In genomic region chr5:91381134-91381773, GRCh38 we compare ENCODE assay signal across 8 cellular contexts. TPM values are rescaled to one million over a fixed set of nuclear protein-coding genes. Genes with fewer than 3 reads are reported as not detected.
DNase-seq lines count a peak whose midpoint lies in the region; ATAC-seq and TF ChIP-seq lines count a peak whose summit lies in the region.

No MANE protein-coding gene starts in this region.

- H3K9me3 Mint-ChIP-seq in naive thymus-derived CD8-positive, alpha-beta T cell, result no peaks in the 10 kb centered on the region

- no peaks in the 10 kb centered on the region for H3K9me2 ChIP-seq in Karpas-422 (replicated peaks; ENCODE audit: insufficient read depth, low read length)

- H3K9ac ChIP-seq in Karpas-422 (ENCODE audit: low read length), result peak overlapping the region; percentile 99

- DNase-seq in Karpas-422, result no peak
- no peak for DNase-seq in coronary artery (ENCODE audit: low spot score)
- DNase-seq in naive thymus-derived CD8-positive, alpha-beta T cell, result no peak
- DNase-seq in NCI-H510A treated with DMSO at 0.1 percent for 48 hours (lab: John Stamatoyannopoulos, UW), result no peak
- no peak for DNase-seq in NK-92 (lab: John Stamatoyannopoulos, UW; ENCODE audit: unreplicated experiment)

- no peak for TF ChIP-seq CTCF in C4-2B (conservative IDR thresholded peaks at IDR 0.05)
- TF ChIP-seq CTCF in coronary artery (IDR thresholded peaks at IDR 0.05), result no peak

- peaks cover 29% of the 10 kb centered on the region for H3K4me1 ChIP-seq in Karpas-422 (ENCODE audit: low read length)

- POLR2A ChIA-PET in naive thymus-derived CD8-positive, alpha-beta T cell (lab: Charles Lee), result interaction anchor here (0.6 to 6.7 kb wide), 26 partner anchors 10 to 974 kb away, joined by 3 to 274 read pairs (median 7); partner anchors contain the start of genes CETN3, MBLAC2 and POLR3G

- peaks cover 13 to 41% (median 31%) of the 10 kb centered on the region in 4 donors for H3K4me1 Mint-ChIP-seq in naive thymus-derived CD8-positive, alpha-beta T cell

- H2AFZ ChIP-seq in Karpas-422 (ENCODE audit: low read length), result 0 out of 2 replicates have a peak overlapping the region, but pooled peaks have one; percentile 33

- no peak for ATAC-seq in naive thymus-derived CD8-positive, alpha-beta T cell
- no peak for ATAC-seq in HG03196 (IDR thresholded peaks at IDR 0.05; ENCODE audit: unreplicated experiment)
- no peak for ATAC-seq in HG02571 (IDR thresholded peaks at IDR 0.05; ENCODE audit: unreplicated experiment)

- H3K9me3 ChIP-seq in Karpas-422 (ENCODE audit: low read length), result no peaks in the 10 kb centered on the region

- H3K4me2 ChIP-seq in Karpas-422 (ENCODE audit: low read depth, low read length, poor library complexity, severe bottlenecking), result peak overlapping the region; percentile 100

- H3K36me3 ChIP-seq in Karpas-422 (ENCODE audit: insufficient read depth, low read length), result peaks cover 19% of the 10 kb centered on the region

- H3K4me3 ChIP-seq in Karpas-422 (ENCODE audit: low read length), result peak overlapping the region; percentile 98
- peak overlapping the region; percentile 83 for H3K4me3 ChIP-seq in coronary artery

- H3K79me2 ChIP-seq in Karpas-422 (ENCODE audit: low read length), result peaks cover 52% of the 10 kb centered on the region

- H3K27me3 ChIP-seq in Karpas-422 (ENCODE audit: low read length), result no peaks in the 10 kb centered on the region

- no peaks in the 10 kb centered on the region for H4K20me1 ChIP-seq in Karpas-422 (ENCODE audit: insufficient read depth, low read depth, low read length)

- no peaks in the 10 kb centered on the region for H3K27me3 Mint-ChIP-seq in naive thymus-derived CD8-positive, alpha-beta T cell

- H3K36me3 Mint-ChIP-seq in naive thymus-derived CD8-positive, alpha-beta T cell, result peaks cover 15 to 30% (median 16%) of the 10 kb centered on the region in 3 donors

- H3K27ac ChIP-seq in C4-2B, result peak overlapping the region; percentile 95
- H3K27ac ChIP-seq in Karpas-422 (ENCODE audit: low read length), result peak overlapping the region; percentile 97
- H3K27ac ChIP-seq in coronary artery, result peak overlapping the region; percentile 97

- H3K27ac Mint-ChIP-seq in naive thymus-derived CD8-positive, alpha-beta T cell, result peak overlapping the region; percentile 92 to 100 (median 99)

- H3K4me3 Mint-ChIP-seq in naive thymus-derived CD8-positive, alpha-beta T cell, result peak overlapping the region; percentile 90 to 100 (median 99)

RNA-seq across cellular contexts. Expression of gene ARRDC3, which starts 1.9 kb away (rescaled TPM):
- 17.8 and 20.1 TPM in 2 replicates for total RNA-seq in Karpas-422 (2014; rRNA removed; shearing (Covaris generic); ENCODE audit: low replicate concordance)
- total RNA-seq in naive thymus-derived CD8-positive, alpha-beta T cell, result 100 to 1,000 TPM; 355 to 374 TPM
- polyA plus RNA-seq in naive thymus-derived CD8-positive, alpha-beta T cell, result 100 to 1,000 TPM in 2 of 3 donors, 10 to 100 TPM in 1; 72.6 to 134 (median 113) TPM

Comparison
In these comparisons a context has a peak if more than half of its experiments do, and no peak if none do; other contexts are left out.
1. RNA of gene ARRDC3, which starts 1.9 kb away (total RNA-seq): 355 to 374 TPM in naive thymus-derived CD8-positive, alpha-beta T cell; 17.8 to 20.1 TPM in Karpas-422; every median in the first group is over 10 times any median in the second.
2. Peak in every context shown above with its lines, with median percentiles within 50 percentile points of each other: H3K27ac ChIP-seq.